Comparison of ENCODE assay signal across 8 cellular contexts in the genomic region with DNA sequence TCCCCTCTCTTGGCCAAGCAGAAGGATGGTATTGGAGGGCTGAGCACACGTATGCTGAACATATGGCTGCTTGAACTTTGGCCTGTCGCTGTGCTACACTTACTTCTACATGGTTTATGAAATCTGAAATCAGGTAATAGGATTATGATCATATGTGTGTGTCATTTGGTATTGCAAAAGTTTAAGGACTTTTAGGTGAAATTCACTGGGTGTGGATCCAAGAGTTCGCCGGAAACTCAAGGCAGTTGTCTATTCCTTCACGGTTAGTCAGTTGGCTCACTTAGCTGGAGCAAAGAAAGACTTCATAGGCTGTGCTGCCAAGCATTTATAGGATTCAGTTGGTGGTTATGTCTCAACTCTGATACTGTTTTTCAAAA. TPM values are rescaled to one million over a fixed set of nuclear protein-coding genes. Genes with fewer than 3 reads are reported as not detected.
DNase-seq lines count a peak whose midpoint lies in the region; ATAC-seq lines count a peak whose summit lies in the region.

No MANE protein-coding gene starts in this region.

- peak overlapping the region; percentile 63 to 75 for H3K4me3 ChIP-seq in muscle layer of colon (ENCODE audit: low read depth in 1 of 2, low read length in 2 of 2)

- peak overlapping the region; percentile 93 for H3K27ac Mint-ChIP-seq in activated CD4-positive, alpha-beta T cell treated with anti-CD3 and anti-CD28 coated beads, Interleukin-2, amount 10 ng/mL, durations not matched to agents 24 days and 14 days

- no peaks in the 10 kb centered on the region for H3K9me3 ChIP-seq in muscle layer of colon (ENCODE audit: low read length)

- peak overlapping the region; percentile 73 for H3K9ac ChIP-seq in muscle layer of colon (ENCODE audit: low read length)

- H3K27ac ChIP-seq in muscle layer of colon (ENCODE audit: low read depth, low read length): peak overlapping the region; percentile 94

- H3K4me3 Mint-ChIP-seq in activated CD4-positive, alpha-beta T cell treated with anti-CD3 and anti-CD28 coated beads, Interleukin-2, amount 10 ng/mL, durations not matched to agents 24 days and 14 days: peak overlapping the region; percentile 85

- H3K4me1 Mint-ChIP-seq in activated CD4-positive, alpha-beta T cell treated with anti-CD3 and anti-CD28 coated beads, Interleukin-2, amount 10 ng/mL, durations not matched to agents 24 days and 14 days: peaks cover 31% of the 10 kb centered on the region

- no peak for ATAC-seq in GM21529 (IDR thresholded peaks at IDR 0.05; ENCODE audit: unreplicated experiment)

- peaks cover 6% of the 10 kb centered on the region for H3K36me3 ChIP-seq in muscle layer of colon (ENCODE audit: insufficient read depth, low read length)

- DNase-seq in activated CD4-positive, alpha-beta T cell treated with anti-CD3 and anti-CD28 coated beads, Interleukin-2, amount 10 ng/mL, durations not matched to agents 24 days and 14 days: no peak
- DNase-seq in activated CD4-positive, alpha-beta T cell treated with anti-CD3 and anti-CD28 coated beads for 4 hours: no peak
- DNase-seq in NCI-H82 treated with DMSO at 0.1 percent for 48 hours (lab: John Stamatoyannopoulos, UW; ENCODE audit: unreplicated experiment): peak; percentile 41
- peak; percentile 41 for DNase-seq in cerebellar cortex (ENCODE audit: low spot score)
- DNase-seq in NCI-H1417 (lab: John Stamatoyannopoulos, UW): no peak
- DNase-seq in stimulated activated naive CD4-positive, alpha-beta T cell treated with Interleukin-2 at 50 U/mL for 16 hours (lab: John Stamatoyannopoulos, UW): no peak

- H3K27me3 ChIP-seq in muscle layer of colon (ENCODE audit: control insufficient read depth in 1 of 2, insufficient read depth in 2 of 2, low read length in 2 of 2): no peaks in the 10 kb centered on the region

- peaks cover 7% of the 10 kb centered on the region for H3K36me3 Mint-ChIP-seq in activated CD4-positive, alpha-beta T cell treated with anti-CD3 and anti-CD28 coated beads, Interleukin-2, amount 10 ng/mL, durations not matched to agents 24 days and 14 days (ENCODE audit: low read depth)

- H3K27me3 Mint-ChIP-seq in activated CD4-positive, alpha-beta T cell treated with anti-CD3 and anti-CD28 coated beads, Interleukin-2, amount 10 ng/mL, durations not matched to agents 24 days and 14 days: no peaks in the 10 kb centered on the region

- peaks cover 17% of the 10 kb centered on the region for H3K4me1 ChIP-seq in muscle layer of colon (ENCODE audit: insufficient read depth, low read length)

- intact Hi-C loops in activated CD4-positive, alpha-beta T cell treated with anti-CD3 and anti-CD28 coated beads, Interleukin-2, amount 10 ng/mL, durations not matched to agents 24 days and 14 days (cut with micrococcal nuclease): loop anchor here (5.0 kb wide), 2 partner anchors 230 to 760 kb away; partner anchors contain the start of genes HSD17B7 and NUF2

- no peaks in the 10 kb centered on the region for H3K9me3 Mint-ChIP-seq in activated CD4-positive, alpha-beta T cell treated with anti-CD3 and anti-CD28 coated beads, Interleukin-2, amount 10 ng/mL, durations not matched to agents 24 days and 14 days

RNA-seq across cellular contexts. Expression of gene UAP1, which starts 0.9 kb away (rescaled TPM):
- total RNA-seq in activated CD4-positive, alpha-beta T cell treated with anti-CD3 and anti-CD28 coated beads, Interleukin-2, amount 10 ng/mL, durations not matched to agents 24 days and 14 days: 44.5 and 44.9 TPM in 2 replicates

Comparison
In these comparisons a context has a peak if more than half of its experiments do, and no peak if none do; other contexts are left out.
1. DNase-seq: peak in NCI-H82 treated with DMSO at 0.1 percent for 48 hours (single experiment) and cerebellar cortex (single experiment); none in activated CD4-positive, alpha-beta T cell treated with anti-CD3 and anti-CD28 coated beads, Interleukin-2, amount 10 ng/mL, durations not matched to agents 24 days and 14 days (single experiment), activated CD4-positive, alpha-beta T cell treated with anti-CD3 and anti-CD28 coated beads for 4 hours (0 of 2), NCI-H1417 (0 of 3) and stimulated activated naive CD4-positive, alpha-beta T cell treated with Interleukin-2 at 50 U/mL for 16 hours (single experiment).